ENCODE assay signal across 8 cellular contexts in genomic region chr1:28259935-28260802, GRCh38. TPM values are rescaled to one million over a fixed set of nuclear protein-coding genes. Genes with fewer than 3 reads are reported as not detected.
A peak's percentile ranks its signal among the peaks of the same experiment; 100 is the strongest.
DNase-seq lines count a peak whose midpoint lies in the region; ATAC-seq and TF ChIP-seq lines count a peak whose summit lies in the region.

No MANE protein-coding gene starts in this region.

- no peaks in the 10 kb centered on the region for H3K4me1 ChIP-seq in breast epithelium
- peaks cover 29 to 34% of the 10 kb centered on the region in 2 donors for H3K4me1 ChIP-seq in gastrocnemius medialis

- peak overlapping the region; percentile 96 for H3K4me3 ChIP-seq in SK-N-MC
- H3K4me3 ChIP-seq in breast epithelium, result peak overlapping the region; percentile 84 to 94 (median 90)
- H3K4me3 ChIP-seq in gastrocnemius medialis, result peak overlapping the region; percentile 94 to 99 (median 96)

- peak overlapping the region; percentile 62; the same call in 1 of the 2 replicates for H3K27ac ChIP-seq in SK-N-MC
- H3K27ac ChIP-seq in breast epithelium, result peak overlapping the region; percentile 86 to 90
- H3K27ac ChIP-seq in gastrocnemius medialis, result peak overlapping the region; percentile 92 to 98 (median 94)

- H3K9me3 ChIP-seq in SK-N-MC (ENCODE audit: low read depth, low read length) (no peaks in the 10 kb centered on the region), breast epithelium (no peaks in the 10 kb centered on the region), gastrocnemius medialis (no peaks in the 10 kb centered on the region)

- in situ Hi-C loops in gastrocnemius medialis (cut with MboI; ENCODE audit: low sequenced_read_pairs in 4 of 4), result loop anchor here in 2 of 4 donors (10.0 kb wide), 1 partner anchor 65 kb away; the partner anchor contains the start of gene MED18 (in 2 of the 2)

- DNase-seq in DMS53 treated with DMSO at 0.1 percent for 48 hours (lab: John Stamatoyannopoulos, UW; ENCODE audit: unreplicated experiment), result peak; percentile 6
- DNase-seq in SK-N-MC (ENCODE audit: low read depth, low spot score), result no peak
- DNase-seq in breast epithelium (ENCODE audit: low spot score in 2 of 2), result peak; percentile 68 to 73
- DNase-seq in iPS-NIHi7 (ENCODE audit: extremely low spot score), result peak; percentile 80
- peak; percentile 52 to 62 for DNase-seq in gastrocnemius medialis
- DNase-seq in cortex of kidney (lab: John Stamatoyannopoulos, UW), result no peak
- no peak for DNase-seq in SIG-M5 treated with dmso at 0.1 percent for 504 hours (lab: John Stamatoyannopoulos, UW; ENCODE audit: unreplicated experiment)

- ATAC-seq in HG03135 (IDR thresholded peaks at IDR 0.05; ENCODE audit: unreplicated experiment), result peak; percentile 5
- peak; percentile 43 for ATAC-seq in gastrocnemius medialis

- peak overlapping the region; percentile 96 for H3K9ac ChIP-seq in SK-N-MC (ENCODE audit: insufficient read length)

- no peak for TF ChIP-seq POLR2A in breast epithelium (IDR thresholded peaks at IDR 0.05)
- no peak for TF ChIP-seq POLR2A in gastrocnemius medialis (IDR thresholded peaks at IDR 0.05)

- intact Hi-C loops in breast epithelium (cut with DNase I; ENCODE audit: low total_unique reads), result no loop called here
- intact Hi-C loops in gastrocnemius medialis (cut with DNase I; ENCODE audit: low total_unique reads), result loop anchor here (1.0 to 10.0 kb wide), 3 partner anchors 69 to 625 kb away; partner anchors contain the start of genes MED18 and PHACTR4

- TF ChIP-seq CTCF in breast epithelium (IDR thresholded peaks at IDR 0.05) (no peak), gastrocnemius medialis (IDR thresholded peaks at IDR 0.05 in 4 of 5, conservative IDR thresholded peaks at IDR 0.05 in 1 of 5) (no peak)

- H3K27me3 ChIP-seq in breast epithelium (no peaks in the 10 kb centered on the region), gastrocnemius medialis (no peaks in the 10 kb centered on the region)

- no peaks in the 10 kb centered on the region; the same call in 1 of the 2 replicates for H3K36me3 ChIP-seq in SK-N-MC (ENCODE audit: insufficient read depth, low read length)
- H3K36me3 ChIP-seq in breast epithelium, result no peaks in the 10 kb centered on the region
- H3K36me3 ChIP-seq in gastrocnemius medialis, result no peaks in the 10 kb centered on the region

RNA-seq across cellular contexts. Expression of gene SESN2, which starts 0.9 kb away (rescaled TPM):
- 10 to 100 TPM in 2 of 3 donors, 1 to 10 TPM in 1; 10.0 to 16.0 (median 12.5) TPM for total RNA-seq in breast epithelium
- 10 to 100 TPM in 2 of 4 donors, 1 to 10 TPM in 2; 5.6 to 18.9 (median 12.4) TPM for total RNA-seq in gastrocnemius medialis

RNA-seq across cellular contexts. Expression of gene ATP5IF1, which starts 24.2 kb away (rescaled TPM):
- 100 to 1,000 TPM; 137 to 147 (median 138) TPM for total RNA-seq in breast epithelium
- 100 to 1,000 TPM; 125 to 333 (median 193) TPM for total RNA-seq in gastrocnemius medialis

RNA-seq across cellular contexts. Expression of gene DNAJC8, which starts 27.3 kb away (rescaled TPM):
- total RNA-seq in breast epithelium (10 to 100 TPM; 67.8 to 76.4 (median 75.4) TPM), gastrocnemius medialis (10 to 100 TPM; 37.6 to 56.1 (median 51.2) TPM)

Comparison
In these comparisons a context has a peak if more than half of its experiments do, and no peak if none do; other contexts are left out.
1. DNase-seq: peak in DMS53 treated with DMSO at 0.1 percent for 48 hours (single experiment), breast epithelium (2 of 2), iPS-NIHi7 (single experiment) and gastrocnemius medialis (2 of 2); none in SK-N-MC (single experiment), cortex of kidney (single experiment) and SIG-M5 treated with dmso at 0.1 percent for 504 hours (single experiment).
2. Peak in every context shown above with its lines, with median percentiles within 50 percentile points of each other: H3K27ac ChIP-seq and H3K4me3 ChIP-seq.